ENCODE assay signal across 11 cellular contexts in genomic region chr9:12859704-12860251, GRCh38.
DNase-seq lines count a peak whose midpoint lies in the region; ATAC-seq and TF ChIP-seq lines count a peak whose summit lies in the region.
"Had no signal": no experiment of that assay in that cellular context is flagged by ENCODE, and none has a peak within 500 bp of the region (broad histone marks: within the 10 kb centered on the region; RNA-seq: fewer than 3 reads in every experiment).

No MANE protein-coding gene starts in this region.

- H3K9me2 ChIP-seq in GM23248 (ENCODE audit: insufficient read depth), result no peaks in the 10 kb centered on the region

- peak; percentile 95 for DNase-seq in GM23248
- DNase-seq in Panc1 (ENCODE audit: low read depth, low spot score), result peak; percentile 35
- DNase-seq in fibroblast of mammary gland (ENCODE audit: low read depth), result peak; percentile 94
- DNase-seq in renal cortical epithelial cell (ENCODE audit: low read depth), result peak; percentile 91
- DNase-seq in Ammon's horn (ENCODE audit: low spot score), result no peak
- no peak for DNase-seq in stimulated activated naive B cell treated with anti-CD40 and anti-IgM and Interleukin-4, amounts not matched to agents 10 μg/mL and 1 μg/mL and 100 μg/mL, for 72 hours
- no peak for DNase-seq in NCI-H510A (lab: John Stamatoyannopoulos, UW)
- DNase-seq: activated CD4-positive, alpha-beta T cell treated with anti-CD3 and anti-CD28 coated beads, Interleukin-2, amount 50 U/mL, for 4 hours; activated naive CD8-positive, alpha-beta T cell treated with anti-CD3 and anti-CD28 coated beads, Interleukin-2, amount 50 U/mL, for 24 hours; hypothalamus had no signal

- ATAC-seq in Panc1, result no peak; the same call in 1 of the 2 replicates
- no peak for ATAC-seq in stimulated activated naive B cell treated with anti-CD40 and anti-IgM and Interleukin-4, amounts not matched to agents 10 μg/mL and 1 μg/mL and 100 μg/mL, for 72 hours (replicated peaks)
- ATAC-seq: activated naive CD8-positive, alpha-beta T cell treated with anti-CD3 and anti-CD28 coated beads, Interleukin-2, amount 50 U/mL, for 24 hours had no signal

- intact Hi-C loops in Panc1 (cut with micrococcal nuclease; ENCODE audit: unreplicated experiment), result no loop called here

- in situ Hi-C loops in GM23248 (cut with MboI), result no loop called here
- in situ Hi-C loops in Panc1 (cut with HindIII; ENCODE audit: low pct_unique_long_range_greater_than_20kb, low sequenced_read_pairs), result no loop called here

- peak overlapping the region; percentile 89 for H3K4me2 ChIP-seq in GM23248 (ENCODE audit: unreplicated experiment)

- no TSS peak for BruUV-seq in Panc1 (replicated peaks; lab: Mats Ljungman, UMichigan)

- H3K27me3 Mint-ChIP-seq in stimulated activated naive B cell treated with anti-CD40 and anti-IgM and Interleukin-4, amounts not matched to agents 10 μg/mL and 1 μg/mL and 100 μg/mL, for 72 hours, result no peaks in the 10 kb centered on the region
- H3K27me3 Mint-ChIP-seq: activated naive CD8-positive, alpha-beta T cell treated with anti-CD3 and anti-CD28 coated beads, Interleukin-2, amount 50 U/mL, for 24 hours had no signal

- H3K9me3 Mint-ChIP-seq in stimulated activated naive B cell treated with anti-CD40 and anti-IgM and Interleukin-4, amounts not matched to agents 10 μg/mL and 1 μg/mL and 100 μg/mL, for 72 hours, result peaks cover 0 to 1% of the 10 kb centered on the region in 2 donors

- H3K9me3 ChIP-seq in GM23248 (ENCODE audit: low read depth) (no peaks in the 10 kb centered on the region), Panc1 (ENCODE audit: control insufficient read depth, insufficient read depth, low read depth, low read length) (no peaks in the 10 kb centered on the region)
- H3K9me3 ChIP-seq: neutrophil had no signal

- H3K27me3 ChIP-seq in GM23248 (replicated peaks; ENCODE audit: insufficient read depth) (no peaks in the 10 kb centered on the region), Panc1 (ENCODE audit: control insufficient read depth, insufficient read depth, low read length) (no peaks in the 10 kb centered on the region)
- H3K27me3 ChIP-seq: neutrophil had no signal

- H3K4me3 Mint-ChIP-seq in stimulated activated naive B cell treated with anti-CD40 and anti-IgM and Interleukin-4, amounts not matched to agents 10 μg/mL and 1 μg/mL and 100 μg/mL, for 72 hours, result no peak overlapping the region
- H3K4me3 Mint-ChIP-seq: activated naive CD8-positive, alpha-beta T cell treated with anti-CD3 and anti-CD28 coated beads, Interleukin-2, amount 50 U/mL, for 24 hours had no signal

- CTCF ChIA-PET in Panc1 (lab: Charles Lee), result no interaction called here

- H3K9ac ChIP-seq in GM23248, result peak overlapping the region; percentile 70

- WGBS in GM23248 (ENCODE audit: low coverage in 1 of 2, low lambda C conversion rate in 2 of 2, missing lambda C conversion rate in 2 of 2), 2 experiments, result 1% methylated on average over 5 of the region's 5 CpGs

- no peaks in the 10 kb centered on the region for H3K36me3 Mint-ChIP-seq in stimulated activated naive B cell treated with anti-CD40 and anti-IgM and Interleukin-4, amounts not matched to agents 10 μg/mL and 1 μg/mL and 100 μg/mL, for 72 hours

- H3K27ac Mint-ChIP-seq in stimulated activated naive B cell treated with anti-CD40 and anti-IgM and Interleukin-4, amounts not matched to agents 10 μg/mL and 1 μg/mL and 100 μg/mL, for 72 hours, result no peak overlapping the region
- H3K27ac Mint-ChIP-seq: activated naive CD8-positive, alpha-beta T cell treated with anti-CD3 and anti-CD28 coated beads, Interleukin-2, amount 50 U/mL, for 24 hours had no signal

- H3K36me3 ChIP-seq in GM23248 (ENCODE audit: low read depth), result no peaks in the 10 kb centered on the region
- H3K36me3 ChIP-seq in Panc1 (ENCODE audit: control insufficient read depth, insufficient read depth, low read length), result no peaks in the 10 kb centered on the region
- H3K36me3 ChIP-seq: neutrophil had no signal

- no peak for TF ChIP-seq CTCF in Panc1 (IDR thresholded peaks at IDR 0.05)
- no peak for TF ChIP-seq CTCF in fibroblast of mammary gland (conservative IDR thresholded peaks at IDR 0.05; ENCODE audit: control insufficient read depth, insufficient read depth, low read depth, low read length)

- peak overlapping the region; percentile 35 for H2AFZ ChIP-seq in GM23248

- H4K20me1 ChIP-seq in GM23248 (ENCODE audit: insufficient read depth), result no peaks in the 10 kb centered on the region

- H3K27ac ChIP-seq in GM23248 (peak overlapping the region; percentile 94), Panc1 (ENCODE audit: low read length) (no peak overlapping the region)
- H3K27ac ChIP-seq: neutrophil had no signal

- H3K4me1 ChIP-seq in GM23248 (ENCODE audit: insufficient read depth) (peaks cover 46% of the 10 kb centered on the region), Panc1 (ENCODE audit: control insufficient read depth, insufficient read depth, low read length) (no peaks in the 10 kb centered on the region)

- H3K4me3 ChIP-seq in GM23248, result peak overlapping the region; percentile 67
- 0 out of 4 replicates have a peak overlapping the region, but pooled peaks of 1 of the 2 experiments have one; percentile 6 for H3K4me3 ChIP-seq in Panc1 (ENCODE audit: low read depth in 2 of 2, low read length in 2 of 2)
- H3K4me3 ChIP-seq in fibroblast of mammary gland (ENCODE audit: control insufficient read depth, low read depth, low read length), result peak overlapping the region; percentile 20

- POLR2A ChIA-PET in Panc1 (lab: Charles Lee), result no interaction called here

- H3K79me2 ChIP-seq in GM23248 (ENCODE audit: insufficient read depth), result no peaks in the 10 kb centered on the region

- no peaks in the 10 kb centered on the region for H3K4me1 Mint-ChIP-seq in stimulated activated naive B cell treated with anti-CD40 and anti-IgM and Interleukin-4, amounts not matched to agents 10 μg/mL and 1 μg/mL and 100 μg/mL, for 72 hours
- H3K4me1 Mint-ChIP-seq: activated naive CD8-positive, alpha-beta T cell treated with anti-CD3 and anti-CD28 coated beads, Interleukin-2, amount 50 U/mL, for 24 hours had no signal

- peaks cover 37% of the 10 kb centered on the region for H3F3A ChIP-seq in GM23248 (ENCODE audit: insufficient read depth)

Comparison
In these comparisons a context has a peak if more than half of its experiments do, and no peak if none do; other contexts are left out.
1. DNase-seq: peak in GM23248 (single experiment), Panc1 (single experiment), fibroblast of mammary gland (single experiment) and renal cortical epithelial cell (single experiment); none in Ammon's horn (single experiment), stimulated activated naive B cell treated with anti-CD40 and anti-IgM and Interleukin-4, amounts not matched to agents 10 μg/mL and 1 μg/mL and 100 μg/mL, for 72 hours (single experiment) and NCI-H510A (single experiment).